ENCODE assay signal across 12 cellular contexts in genomic region chr3:143329567-143330164, GRCh38.
A peak's percentile ranks its signal among the peaks of the same experiment; 100 is the strongest.
DNase-seq lines count a peak whose midpoint lies in the region; ATAC-seq, FAIRE-seq and TF ChIP-seq lines count a peak whose summit lies in the region.
"Had no signal": no experiment of that assay in that cellular context is flagged by ENCODE, and none has a peak within 500 bp of the region (broad histone marks: within the 10 kb centered on the region; RNA-seq: fewer than 3 reads in every experiment).

No MANE protein-coding gene starts in this region.

- no peak for FAIRE-seq in HTR-8/SVneo (lab: Jason Lieb, UNC)
- FAIRE-seq in H54 (lab: Jason Lieb, UNC), result no peak

- H3K36me3 ChIP-seq in endocrine pancreas (ENCODE audit: control insufficient read depth, insufficient read depth, low read length) (no peaks in the 10 kb centered on the region), neural progenitor cell (no peaks in the 10 kb centered on the region)

- no peak overlapping the region for H3K27ac ChIP-seq in neural progenitor cell
- H3K27ac ChIP-seq: C4-2B had no signal

- H3K9me3 ChIP-seq in endocrine pancreas (ENCODE audit: control insufficient read depth, low read length) (no peaks in the 10 kb centered on the region), neural progenitor cell (ENCODE audit: low read depth) (no peaks in the 10 kb centered on the region)

- H3K27me3 Mint-ChIP-seq in neural progenitor cell (ENCODE audit: insufficient read depth, low read depth), result peaks cover 2% of the 10 kb centered on the region

- H3K79me2 ChIP-seq in neural progenitor cell (ENCODE audit: low read depth), result no peaks in the 10 kb centered on the region

- DNase-seq in EH (ENCODE audit: low read depth) (peak; percentile 33), NCI-H524 treated with DMSO at 0.1 percent for 48 hours (lab: John Stamatoyannopoulos, UW) (peak; percentile 50), neural progenitor cell (ENCODE audit: low spot score) (no peak), HTR-8/SVneo (ENCODE audit: insufficient read length, low spot score) (no peak), H54 (ENCODE audit: insufficient read length, low spot score) (no peak)
- DNase-seq in activated CD8-positive, alpha-beta memory T cell treated with anti-CD3 and anti-CD28 coated beads, Interleukin-2, amount 50 U/mL, for 4 hours, result no peak
- DNase-seq: activated CD4-positive, alpha-beta T cell treated with anti-CD3 and anti-CD28 coated beads, Interleukin-2, amount 50 U/mL, for 4 hours; NCI-H2107 had no signal

- H3F3A ChIP-seq in neural progenitor cell (ENCODE audit: low read depth), result no peaks in the 10 kb centered on the region

- H3K4me3 Mint-ChIP-seq in neural progenitor cell, result no peak overlapping the region
- H3K4me3 Mint-ChIP-seq: memory B cell had no signal

- peak overlapping the region; percentile 59 for H2AFZ ChIP-seq in neural progenitor cell (replicated peaks)

- H3K9me3 Mint-ChIP-seq in neural progenitor cell, result peaks cover 2% of the 10 kb centered on the region

- peak overlapping the region; percentile 54 for H3K4me3 ChIP-seq in endocrine pancreas (ENCODE audit: control insufficient read depth, insufficient read depth, low read length)
- no peak overlapping the region for H3K4me3 ChIP-seq in neural progenitor cell

- H3K4me1 ChIP-seq in endocrine pancreas (ENCODE audit: control insufficient read depth, insufficient read depth, low read length) (no peaks in the 10 kb centered on the region), neural progenitor cell (peaks cover 10% of the 10 kb centered on the region)

- peaks cover 33% of the 10 kb centered on the region for H3K4me1 Mint-ChIP-seq in neural progenitor cell

- no peak for TF ChIP-seq CTCF in neural progenitor cell (IDR thresholded peaks at IDR 0.05)

- H4K20me1 ChIP-seq in neural progenitor cell (ENCODE audit: low read depth), result no peaks in the 10 kb centered on the region

- no peak for ATAC-seq in GM21619 (IDR thresholded peaks at IDR 0.05; ENCODE audit: unreplicated experiment)

- no peaks in the 10 kb centered on the region for H3K36me3 Mint-ChIP-seq in neural progenitor cell

- H3K27me3 ChIP-seq in endocrine pancreas (ENCODE audit: control insufficient read depth, insufficient read depth, low read length) (no peaks in the 10 kb centered on the region), neural progenitor cell (no peaks in the 10 kb centered on the region)

- no peak for TF ChIP-seq POLR2A in H54 (IDR thresholded peaks at IDR 0.05; ENCODE audit: low read depth, low read length)

- H3K9ac ChIP-seq in endocrine pancreas (ENCODE audit: control insufficient read depth, insufficient read depth, low read length) (no peak overlapping the region), neural progenitor cell (no peak overlapping the region)

- no peak overlapping the region for H3K27ac Mint-ChIP-seq in neural progenitor cell
- H3K27ac Mint-ChIP-seq: memory B cell had no signal

- H3K4me2 ChIP-seq in neural progenitor cell, result no peak overlapping the region

Comparison
In these comparisons a context has a peak if more than half of its experiments do, and no peak if none do; other contexts are left out.
1. DNase-seq: peak in EH (single experiment) and NCI-H524 treated with DMSO at 0.1 percent for 48 hours (single experiment); none in neural progenitor cell (single experiment), HTR-8/SVneo (single experiment), H54 (single experiment) and activated CD8-positive, alpha-beta memory T cell treated with anti-CD3 and anti-CD28 coated beads, Interleukin-2, amount 50 U/mL, for 4 hours (single experiment).